ENCODE assay signal across 16 cellular contexts in genomic region chr18:57576316-57576715, GRCh38. TPM values are rescaled to one million over a fixed set of nuclear protein-coding genes. Genes with fewer than 3 reads are reported as not detected.
DNase-seq lines count a peak whose midpoint lies in the region; ATAC-seq and TF ChIP-seq lines count a peak whose summit lies in the region.
"Had no signal": no experiment of that assay in that cellular context is flagged by ENCODE, and none has a peak within 500 bp of the region (broad histone marks: within the 10 kb centered on the region; RNA-seq: fewer than 3 reads in every experiment).

No MANE protein-coding gene starts in this region.

- H3K4me1 Mint-ChIP-seq in glutamatergic neuron (ENCODE audit: low read depth, unreplicated experiment) = peaks cover 3% of the 10 kb centered on the region
- peaks cover 8% of the 10 kb centered on the region for H3K4me1 Mint-ChIP-seq in activated CD4-positive, alpha-beta T cell treated with anti-CD3 and anti-CD28 coated beads, Interleukin-2, amount 10 ng/mL, durations not matched to agents 24 days and 14 days

- H3K36me3 Mint-ChIP-seq in glutamatergic neuron (ENCODE audit: unreplicated experiment) = no peaks in the 10 kb centered on the region
- peaks cover 21% of the 10 kb centered on the region for H3K36me3 Mint-ChIP-seq in activated CD4-positive, alpha-beta T cell treated with anti-CD3 and anti-CD28 coated beads, Interleukin-2, amount 10 ng/mL, durations not matched to agents 24 days and 14 days (ENCODE audit: low read depth)

- H3K27ac ChIP-seq in 22Rv1 (peak overlapping the region; percentile 51), VCaP (peak overlapping the region; percentile 36)
- H3K27ac ChIP-seq: GM23248 had no signal

- intact Hi-C loops in activated CD4-positive, alpha-beta T cell treated with anti-CD3 and anti-CD28 coated beads, Interleukin-2, amount 10 ng/mL, durations not matched to agents 24 days and 14 days (cut with micrococcal nuclease) = no loop called here

- ATAC-seq in HG02973 (IDR thresholded peaks at IDR 0.05; ENCODE audit: unreplicated experiment) = no peak
- ATAC-seq: GM12878, HCT116 had no signal

- peak; percentile 35 for DNase-seq in M059J (ENCODE audit: low read depth)
- peak; percentile 28 for DNase-seq in kidney tubule cell (ENCODE audit: low spot score)
- no peak for DNase-seq in HT-29 (ENCODE audit: low spot score)
- DNase-seq in glutamatergic neuron = no peak
- no peak for DNase-seq in activated CD4-positive, alpha-beta T cell treated with anti-CD3 and anti-CD28 coated beads, Interleukin-2, amount 10 ng/mL, durations not matched to agents 24 days and 14 days
- DNase-seq: C1 segment of cervical spinal cord; Calu3; CD4-positive, alpha-beta T cell; DMS79; GM23248 had no signal

- peaks cover 2% of the 10 kb centered on the region for H3K27me3 Mint-ChIP-seq in glutamatergic neuron (ENCODE audit: unreplicated experiment)
- H3K27me3 Mint-ChIP-seq in activated CD4-positive, alpha-beta T cell treated with anti-CD3 and anti-CD28 coated beads, Interleukin-2, amount 10 ng/mL, durations not matched to agents 24 days and 14 days = no peaks in the 10 kb centered on the region
- H3K27me3 Mint-ChIP-seq: B cell; CD4-positive, alpha-beta T cell had no signal

- no peak overlapping the region for H3K4me3 Mint-ChIP-seq in glutamatergic neuron (ENCODE audit: unreplicated experiment)
- H3K4me3 Mint-ChIP-seq in activated CD4-positive, alpha-beta T cell treated with anti-CD3 and anti-CD28 coated beads, Interleukin-2, amount 10 ng/mL, durations not matched to agents 24 days and 14 days = no peak overlapping the region
- H3K4me3 Mint-ChIP-seq: B cell; CD4-positive, alpha-beta T cell had no signal

- TF ChIP-seq CTCF in 22Rv1 (IDR thresholded peaks at IDR 0.05) (no peak), VCaP (conservative IDR thresholded peaks at IDR 0.05) (no peak), glutamatergic neuron (IDR thresholded peaks at IDR 0.05; ENCODE audit: partially characterized antibody, unreplicated experiment) (no peak)

- no peaks in the 10 kb centered on the region for H3K9me3 Mint-ChIP-seq in glutamatergic neuron (ENCODE audit: unreplicated experiment)
- no peaks in the 10 kb centered on the region for H3K9me3 Mint-ChIP-seq in activated CD4-positive, alpha-beta T cell treated with anti-CD3 and anti-CD28 coated beads, Interleukin-2, amount 10 ng/mL, durations not matched to agents 24 days and 14 days
- H3K9me3 Mint-ChIP-seq: CD4-positive, alpha-beta T cell had no signal

- H3K27ac Mint-ChIP-seq in glutamatergic neuron (ENCODE audit: unreplicated experiment) = no peak overlapping the region
- no peak overlapping the region for H3K27ac Mint-ChIP-seq in activated CD4-positive, alpha-beta T cell treated with anti-CD3 and anti-CD28 coated beads, Interleukin-2, amount 10 ng/mL, durations not matched to agents 24 days and 14 days
- H3K27ac Mint-ChIP-seq: B cell; CD4-positive, alpha-beta T cell had no signal

RNA-seq across cellular contexts. Expression of gene FECH, which starts 10.2 kb away (rescaled TPM):
- 37.8 and 51.3 TPM in 2 replicates for total RNA-seq in M059J (2014; rRNA removed; shearing (Covaris generic))
- total RNA-seq in HT-29 (2014; rRNA removed; shearing (Covaris generic)) = 16.9 and 37.2 TPM in 2 replicates
- 16.5 TPM for total RNA-seq in glutamatergic neuron (ENCODE audit: unreplicated experiment)
- total RNA-seq in activated CD4-positive, alpha-beta T cell treated with anti-CD3 and anti-CD28 coated beads, Interleukin-2, amount 10 ng/mL, durations not matched to agents 24 days and 14 days = 22.4 and 25.1 TPM in 2 replicates

RNA-seq across cellular contexts. Expression of gene NARS1, which starts 45.3 kb away (rescaled TPM):
- total RNA-seq in M059J (2014; rRNA removed; shearing (Covaris generic)) = 167 and 185 TPM in 2 replicates
- total RNA-seq in HT-29 (2014; rRNA removed; shearing (Covaris generic)) = 60.3 and 67.9 TPM in 2 replicates
- total RNA-seq in glutamatergic neuron (ENCODE audit: unreplicated experiment) = 155 TPM
- 125 and 129 TPM in 2 replicates for total RNA-seq in activated CD4-positive, alpha-beta T cell treated with anti-CD3 and anti-CD28 coated beads, Interleukin-2, amount 10 ng/mL, durations not matched to agents 24 days and 14 days

Comparison
In these comparisons a context has a peak if more than half of its experiments do, and no peak if none do; other contexts are left out.
1. DNase-seq: peak in M059J (single experiment) and kidney tubule cell (single experiment); none in HT-29 (single experiment), glutamatergic neuron (single experiment) and activated CD4-positive, alpha-beta T cell treated with anti-CD3 and anti-CD28 coated beads, Interleukin-2, amount 10 ng/mL, durations not matched to agents 24 days and 14 days (single experiment).